ENCODE assay signal across 20 cellular contexts in genomic region chr7:125467996-125468854, GRCh38.
DNase-seq lines count a peak whose midpoint lies in the region; ATAC-seq and TF ChIP-seq lines count a peak whose summit lies in the region.
"Had no signal": no experiment of that assay in that cellular context is flagged by ENCODE, and none has a peak within 500 bp of the region (broad histone marks: within the 10 kb centered on the region; RNA-seq: fewer than 3 reads in every experiment).

No MANE protein-coding gene starts in this region.

- peak; percentile 16 for DNase-seq in Karpas-422
- DNase-seq in endodermal cell = peak; percentile 53
- DNase-seq in neuronal stem cell (ENCODE audit: low spot score) = no peak
- no peak for DNase-seq in upper lobe of right lung
- no peak for DNase-seq in superior temporal gyrus (ENCODE audit: extremely low spot score)
- no peak for DNase-seq in T-cell
- DNase-seq in anterior cingulate cortex (lab: John Stamatoyannopoulos, UW) = no peak
- DNase-seq: CD4-positive, CD25-positive, alpha-beta regulatory T cell; DMS79; IMR-90; MV-4-11; NCI-H1105 treated with DMSO at 0.1 percent for 48 hours; NCI-H1694 treated with DMSO at 0.1 percent for 48 hours; NCI-H2081 treated with DMSO at 0.1 percent for 48 hours; NCI-H2171 treated with DMSO at 0.1 percent for 48 hours; NCI-H524 treated with DMSO at 0.1 percent for 48 hours; NCI-H82; Peyer's patch had no signal

- H2BK5ac ChIP-seq in neuronal stem cell (ENCODE audit: low read length) = no peak overlapping the region

- peak overlapping the region; percentile 84 for H3K4ac ChIP-seq in neuronal stem cell (ENCODE audit: low read length)

- no peak overlapping the region for H2AK5ac ChIP-seq in neuronal stem cell (ENCODE audit: low read depth, low read length)

- H3K4me3 ChIP-seq in Karpas-422 (ENCODE audit: low read length) (no peak overlapping the region), endodermal cell (ENCODE audit: low read length) (no peak overlapping the region), neuronal stem cell (ENCODE audit: low read length in 2 of 2) (no peak overlapping the region), upper lobe of right lung (no peak overlapping the region)
- H3K4me3 ChIP-seq: HAP-1, Peyer's patch had no signal

- H4K20me1 ChIP-seq in Karpas-422 (ENCODE audit: insufficient read depth, low read depth, low read length) = no peaks in the 10 kb centered on the region

- no peak overlapping the region for H2BK12ac ChIP-seq in neuronal stem cell (ENCODE audit: low read length)

- H2BK15ac ChIP-seq in neuronal stem cell (ENCODE audit: low read length) = no peak overlapping the region

- no peaks in the 10 kb centered on the region for H3K9me2 ChIP-seq in Karpas-422 (replicated peaks; ENCODE audit: insufficient read depth, low read length)

- H2BK120ac ChIP-seq in neuronal stem cell (ENCODE audit: low read depth, low read length) = no peak overlapping the region

- H4K91ac ChIP-seq in neuronal stem cell (ENCODE audit: low read depth, low read length, poor library complexity) = no peak overlapping the region

- H3K14ac ChIP-seq in neuronal stem cell (ENCODE audit: low read length) = peak overlapping the region; percentile 64

- H3K9ac ChIP-seq in Karpas-422 (ENCODE audit: low read length) = no peak overlapping the region
- no peak overlapping the region for H3K9ac ChIP-seq in endodermal cell (ENCODE audit: extremely low read depth, low read length, poor library complexity, severe bottlenecking)
- H3K9ac ChIP-seq in neuronal stem cell (ENCODE audit: low read depth, low read length, poor library complexity) = no peak overlapping the region
- H3K9ac ChIP-seq: KMS-11 had no signal

- CTCF ChIA-PET in T-cell (lab: Charles Lee) = no interaction called here

- TF ChIP-seq CTCF in endodermal cell (conservative IDR thresholded peaks at IDR 0.05) (no peak), upper lobe of right lung (IDR thresholded peaks at IDR 0.05) (no peak)

- H3K23ac ChIP-seq in neuronal stem cell (ENCODE audit: low read depth, low read length, poor library complexity) = peak overlapping the region; percentile 75

- no peaks in the 10 kb centered on the region for H3K36me3 Mint-ChIP-seq in endodermal cell (ENCODE audit: low read depth)
- H3K36me3 Mint-ChIP-seq in T-cell = no peaks in the 10 kb centered on the region
- H3K36me3 Mint-ChIP-seq: CD4-positive, CD25-positive, alpha-beta regulatory T cell had no signal

- H3K4me2 ChIP-seq in Karpas-422 (ENCODE audit: low read depth, low read length, poor library complexity, severe bottlenecking) (no peak overlapping the region), neuronal stem cell (ENCODE audit: insufficient read depth, low read length, poor library complexity, severe bottlenecking) (no peak overlapping the region)
- H3K4me2 ChIP-seq: KMS-11 had no signal

- ATAC-seq in upper lobe of right lung (peak; percentile 46), T-cell (replicated peaks in 1 of 4) (no peak)

- peaks cover 8% of the 10 kb centered on the region; the same call in 1 of the 2 replicates for H3K9me3 ChIP-seq in Karpas-422 (ENCODE audit: low read length)
- no peaks in the 10 kb centered on the region for H3K9me3 ChIP-seq in endodermal cell (ENCODE audit: control insufficient read depth, low read length)
- H3K9me3 ChIP-seq in neuronal stem cell (replicated peaks in 1 of 2; ENCODE audit: control insufficient read depth in 2 of 2, insufficient read depth in 1 of 2, low read depth in 1 of 2, low read length in 2 of 2) = no peaks in the 10 kb centered on the region
- no peaks in the 10 kb centered on the region for H3K9me3 ChIP-seq in upper lobe of right lung
- H3K9me3 ChIP-seq: HAP-1, Peyer's patch had no signal

- H3K27ac Mint-ChIP-seq in endodermal cell (no peak overlapping the region), T-cell (no peak overlapping the region)
- H3K27ac Mint-ChIP-seq: CD4-positive, CD25-positive, alpha-beta regulatory T cell had no signal

- H3K4me3 Mint-ChIP-seq in endodermal cell = no peak overlapping the region
- H3K4me3 Mint-ChIP-seq in T-cell = no peak overlapping the region
- H3K4me3 Mint-ChIP-seq: CD4-positive, CD25-positive, alpha-beta regulatory T cell had no signal

- no peaks in the 10 kb centered on the region for H3K4me1 ChIP-seq in Karpas-422 (ENCODE audit: low read length)
- no peaks in the 10 kb centered on the region for H3K4me1 ChIP-seq in endodermal cell (ENCODE audit: control insufficient read depth, insufficient read depth, low read length)
- no peaks in the 10 kb centered on the region for H3K4me1 ChIP-seq in neuronal stem cell (ENCODE audit: control insufficient read depth in 2 of 2, insufficient read depth in 1 of 2, low read depth in 1 of 2, low read length in 2 of 2)
- no peaks in the 10 kb centered on the region for H3K4me1 ChIP-seq in upper lobe of right lung
- H3K4me1 ChIP-seq: HAP-1, Peyer's patch had no signal

- POLR2A ChIA-PET in T-cell (lab: Charles Lee) = no interaction called here

- H3K36me3 ChIP-seq in Karpas-422 (ENCODE audit: insufficient read depth, low read length) (no peaks in the 10 kb centered on the region), endodermal cell (ENCODE audit: control insufficient read depth, insufficient read depth, low read length) (no peaks in the 10 kb centered on the region), neuronal stem cell (replicated peaks in 1 of 2; ENCODE audit: control insufficient read depth in 2 of 2, insufficient read depth in 2 of 2, low read length in 2 of 2) (no peaks in the 10 kb centered on the region), upper lobe of right lung (no peaks in the 10 kb centered on the region)
- H3K36me3 ChIP-seq: HAP-1, Peyer's patch had no signal

- no peaks in the 10 kb centered on the region for H3K27me3 Mint-ChIP-seq in endodermal cell (ENCODE audit: insufficient read depth)
- no peaks in the 10 kb centered on the region for H3K27me3 Mint-ChIP-seq in T-cell
- H3K27me3 Mint-ChIP-seq: CD4-positive, CD25-positive, alpha-beta regulatory T cell had no signal

- intact Hi-C loops in upper lobe of right lung (cut with DNase I) = no loop called here

- H2AFZ ChIP-seq in Karpas-422 (ENCODE audit: low read length) = no peak overlapping the region
- peak overlapping the region; percentile 41 for H2AFZ ChIP-seq in neuronal stem cell (ENCODE audit: low read length)

- H3K79me2 ChIP-seq in Karpas-422 (ENCODE audit: low read length) = no peaks in the 10 kb centered on the region

- H3K79me1 ChIP-seq in neuronal stem cell (ENCODE audit: low read depth, low read length) = no peaks in the 10 kb centered on the region

- H3K4me1 Mint-ChIP-seq in endodermal cell (no peaks in the 10 kb centered on the region), T-cell (no peaks in the 10 kb centered on the region)

- no peaks in the 10 kb centered on the region for H3K27me3 ChIP-seq in Karpas-422 (ENCODE audit: low read length)
- no peaks in the 10 kb centered on the region for H3K27me3 ChIP-seq in endodermal cell (ENCODE audit: control insufficient read depth, insufficient read depth, low read length, poor library complexity, severe bottlenecking)
- H3K27me3 ChIP-seq in neuronal stem cell (ENCODE audit: control insufficient read depth in 3 of 3, insufficient read depth in 3 of 3, low read depth in 1 of 3, low read length in 3 of 3) = no peaks in the 10 kb centered on the region
- no peaks in the 10 kb centered on the region for H3K27me3 ChIP-seq in upper lobe of right lung
- H3K27me3 ChIP-seq: Peyer's patch had no signal

- peak overlapping the region; percentile 86 for H4K8ac ChIP-seq in neuronal stem cell (ENCODE audit: low read depth, low read length)

- H3K18ac ChIP-seq in neuronal stem cell (ENCODE audit: low read length) = peak overlapping the region; percentile 57

- WGBS in endodermal cell (ENCODE audit: insufficient coverage in 1 of 2, insufficient read length in 1 of 2), 2 experiments = 92 to 100% methylated on average over 2 to 17 of the region's 17 CpGs
- no CpG with 5 or more reads among the region's 17 CpGs for WGBS in neuronal stem cell (ENCODE audit: extremely low coverage in 2 of 2, insufficient read length in 2 of 2, insufficient replicate concordance in 1 of 2), 2 donors

- H3K9me3 Mint-ChIP-seq in endodermal cell (no peaks in the 10 kb centered on the region), T-cell (peaks cover 0 to 7% (median 6%) of the 10 kb centered on the region in 3 donors)

- H3K27ac ChIP-seq in Karpas-422 (ENCODE audit: low read length) = no peak overlapping the region
- no peak overlapping the region for H3K27ac ChIP-seq in endodermal cell (ENCODE audit: low read depth, low read length)
- H3K27ac ChIP-seq in neuronal stem cell (replicated peaks; ENCODE audit: low read length) = no peak overlapping the region
- no peak overlapping the region for H3K27ac ChIP-seq in upper lobe of right lung
- H3K27ac ChIP-seq: KMS-11, Peyer's patch had no signal

Comparison
In these comparisons a context has a peak if more than half of its experiments do, and no peak if none do; other contexts are left out.
1. DNase-seq: peak in Karpas-422 (single experiment) and endodermal cell (single experiment); none in neuronal stem cell (single experiment), upper lobe of right lung (single experiment), superior temporal gyrus (single experiment), T-cell (0 of 34) and anterior cingulate cortex (0 of 58).